ENCODE assay signal across 10 cellular contexts in the genomic region with DNA sequence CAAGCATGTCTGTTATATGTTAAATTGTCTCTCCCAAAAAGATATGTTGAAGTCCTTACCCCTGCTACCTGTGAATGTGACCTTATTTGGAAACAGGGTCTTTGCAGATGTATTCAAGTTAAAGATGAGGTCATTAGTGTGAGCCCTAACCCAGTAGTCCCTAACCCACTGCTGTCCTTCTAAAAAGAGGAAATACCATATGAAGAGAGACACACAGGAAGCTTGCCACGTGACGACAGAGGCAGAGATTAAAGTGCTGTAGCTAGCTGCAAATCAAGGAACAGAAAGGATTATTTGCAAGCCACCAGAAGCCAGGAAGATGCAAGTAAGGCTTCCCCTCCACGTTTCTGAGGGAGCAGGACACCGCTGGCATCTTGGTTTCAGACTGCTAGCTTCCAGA.
DNase-seq lines count a peak whose midpoint lies in the region; ATAC-seq and TF ChIP-seq lines count a peak whose summit lies in the region.
"Had no signal": no experiment of that assay in that cellular context is flagged by ENCODE, and none has a peak within 500 bp of the region (broad histone marks: within the 10 kb centered on the region; RNA-seq: fewer than 3 reads in every experiment).

No MANE protein-coding gene starts in this region.

- no peaks in the 10 kb centered on the region for H3K9me2 ChIP-seq in Loucy (replicated peaks; ENCODE audit: low read depth, low read length)

- peak overlapping the region; percentile 42 for H3K4me2 ChIP-seq in Loucy (ENCODE audit: low read depth, low read length, poor library complexity, severe bottlenecking)

- peak overlapping the region; percentile 65 for H2AFZ ChIP-seq in Loucy (ENCODE audit: low read length)

- peak overlapping the region in 2 of 8 donors; percentile 41 to 48 for H3K27ac ChIP-seq in spleen
- H3K27ac ChIP-seq: VCaP had no signal

- H3K36me3 ChIP-seq in Loucy (ENCODE audit: insufficient read depth, low read length), result no peaks in the 10 kb centered on the region
- no peaks in the 10 kb centered on the region for H3K36me3 ChIP-seq in spleen

- no peak overlapping the region for H3K4me3 Mint-ChIP-seq in activated T-cell treated with anti-CD3 and anti-CD28 coated beads, Interleukin-2, amount 50 U/mL, for 4 hours
- no peak overlapping the region for H3K4me3 Mint-ChIP-seq in activated T-cell treated with anti-CD3 and anti-CD28 coated beads, Interleukin-2, amount 50 U/mL, for 72 hours
- no peak overlapping the region for H3K4me3 Mint-ChIP-seq in central memory CD8-positive, alpha-beta T cell

- no peaks in the 10 kb centered on the region for H3K79me2 ChIP-seq in Loucy (ENCODE audit: insufficient read depth, low read length)

- H3K4me1 Mint-ChIP-seq in activated T-cell treated with anti-CD3 and anti-CD28 coated beads, Interleukin-2, amount 50 U/mL, for 4 hours (ENCODE audit: low read depth), result peaks cover 12% of the 10 kb centered on the region
- H3K4me1 Mint-ChIP-seq in activated T-cell treated with anti-CD3 and anti-CD28 coated beads, Interleukin-2, amount 50 U/mL, for 72 hours (ENCODE audit: low read depth), result peaks cover 13% of the 10 kb centered on the region
- H3K4me1 Mint-ChIP-seq in central memory CD8-positive, alpha-beta T cell, result peaks cover 6% of the 10 kb centered on the region

- no peak for DNase-seq in activated T-cell treated with anti-CD3 and anti-CD28 coated beads, Interleukin-2, amount 50 U/mL, for 4 hours
- no peak for DNase-seq in activated T-cell treated with anti-CD3 and anti-CD28 coated beads, Interleukin-2, amount 50 U/mL, for 72 hours
- DNase-seq in central memory CD8-positive, alpha-beta T cell (ENCODE audit: low spot score in 2 of 2), result no peak
- DNase-seq in spleen (peak; percentile 78), NCI-H226 (no peak), T1000 (lab: John Stamatoyannopoulos, UW) (no peak)
- DNase-seq: NCI-H1092 treated with DMSO at 0.1 percent for 48 hours had no signal

- H3K4me1 ChIP-seq in Loucy (ENCODE audit: insufficient read depth, low read length, poor library complexity, severe bottlenecking) (peaks cover 9% of the 10 kb centered on the region), spleen (peaks cover 0 to 18% (median 12%) of the 10 kb centered on the region in 6 donors)

- no peaks in the 10 kb centered on the region for H3K27me3 ChIP-seq in Loucy (ENCODE audit: insufficient read depth, low read length, poor library complexity, severe bottlenecking)
- H3K27me3 ChIP-seq in spleen (replicated peaks in 1 of 7), result no peaks in the 10 kb centered on the region

- H3F3A ChIP-seq in Loucy (ENCODE audit: low read depth), result no peaks in the 10 kb centered on the region

- no peaks in the 10 kb centered on the region for H3K36me3 Mint-ChIP-seq in activated T-cell treated with anti-CD3 and anti-CD28 coated beads, Interleukin-2, amount 50 U/mL, for 4 hours (ENCODE audit: insufficient read depth)
- H3K36me3 Mint-ChIP-seq in activated T-cell treated with anti-CD3 and anti-CD28 coated beads, Interleukin-2, amount 50 U/mL, for 72 hours (ENCODE audit: insufficient read depth in 2 of 2), result no peaks in the 10 kb centered on the region
- no peaks in the 10 kb centered on the region for H3K36me3 Mint-ChIP-seq in central memory CD8-positive, alpha-beta T cell (ENCODE audit: insufficient read depth)

- 6 to 11% (median 7%) methylated on average over 4 of the region's 4 CpGs for WGBS in spleen, 5 donors

- no peaks in the 10 kb centered on the region for H3K9me3 Mint-ChIP-seq in activated T-cell treated with anti-CD3 and anti-CD28 coated beads, Interleukin-2, amount 50 U/mL, for 4 hours
- peaks cover 2% of the 10 kb centered on the region in 2 donors for H3K9me3 Mint-ChIP-seq in activated T-cell treated with anti-CD3 and anti-CD28 coated beads, Interleukin-2, amount 50 U/mL, for 72 hours
- H3K9me3 Mint-ChIP-seq in central memory CD8-positive, alpha-beta T cell, result no peaks in the 10 kb centered on the region

- no peak for TF ChIP-seq POLR2A in spleen (IDR thresholded peaks at IDR 0.05)

- no peak overlapping the region for H3K27ac Mint-ChIP-seq in activated T-cell treated with anti-CD3 and anti-CD28 coated beads, Interleukin-2, amount 50 U/mL, for 72 hours
- H3K27ac Mint-ChIP-seq in central memory CD8-positive, alpha-beta T cell (ENCODE audit: low read depth), result no peak overlapping the region

- H3K4me3 ChIP-seq in Loucy (ENCODE audit: low read length, poor library complexity, severe bottlenecking) (no peak overlapping the region), spleen (peak overlapping the region in 1 of 8 donors; percentile 17)

- no peaks in the 10 kb centered on the region for H3K27me3 Mint-ChIP-seq in activated T-cell treated with anti-CD3 and anti-CD28 coated beads, Interleukin-2, amount 50 U/mL, for 4 hours (ENCODE audit: low read depth)
- no peaks in the 10 kb centered on the region for H3K27me3 Mint-ChIP-seq in activated T-cell treated with anti-CD3 and anti-CD28 coated beads, Interleukin-2, amount 50 U/mL, for 72 hours (ENCODE audit: low read depth)
- H3K27me3 Mint-ChIP-seq in central memory CD8-positive, alpha-beta T cell, result peaks cover 44% of the 10 kb centered on the region

- H3K9me3 ChIP-seq in Loucy (ENCODE audit: insufficient read depth, low read depth, low read length) (no peaks in the 10 kb centered on the region), spleen (peaks cover 0 to 5% (median 0%) of the 10 kb centered on the region in 8 donors)

- no peaks in the 10 kb centered on the region for H4K20me1 ChIP-seq in Loucy (ENCODE audit: insufficient read depth, low read length, poor library complexity, severe bottlenecking)

- no peak overlapping the region for H3K9ac ChIP-seq in Loucy (ENCODE audit: low read depth, low read length, poor library complexity, severe bottlenecking)

- ATAC-seq in activated T-cell treated with anti-CD3 and anti-CD28 coated beads, Interleukin-2, amount 50 U/mL, for 4 hours, result peak; percentile 40 to 46
- no peak for ATAC-seq in activated T-cell treated with anti-CD3 and anti-CD28 coated beads, Interleukin-2, amount 50 U/mL, for 72 hours (replicated peaks in 1 of 2)
- peak; percentile 60 for ATAC-seq in central memory CD8-positive, alpha-beta T cell (replicated peaks; ENCODE audit: extremely low read depth, poor library complexity, severe bottlenecking)
- ATAC-seq in HG02884 (IDR thresholded peaks at IDR 0.05; ENCODE audit: unreplicated experiment), result no peak

- intact Hi-C loops in spleen (cut with DNase I; ENCODE audit: low total_unique reads), result no loop called here

- TF ChIP-seq CTCF in Loucy (conservative IDR thresholded peaks at IDR 0.05; ENCODE audit: low read length) (no peak), spleen (IDR thresholded peaks at IDR 0.05 in 8 of 11, conservative IDR thresholded peaks at IDR 0.05 in 3 of 11) (no peak)

Comparison
In these comparisons a context has a peak if more than half of its experiments do, and no peak if none do; other contexts are left out.
1. ATAC-seq: peak in activated T-cell treated with anti-CD3 and anti-CD28 coated beads, Interleukin-2, amount 50 U/mL, for 4 hours (2 of 2) and central memory CD8-positive, alpha-beta T cell (single experiment); none in activated T-cell treated with anti-CD3 and anti-CD28 coated beads, Interleukin-2, amount 50 U/mL, for 72 hours (0 of 2) and HG02884 (single experiment).